Comparison of ENCODE assay signal across 8 cellular contexts in the genomic region with DNA sequence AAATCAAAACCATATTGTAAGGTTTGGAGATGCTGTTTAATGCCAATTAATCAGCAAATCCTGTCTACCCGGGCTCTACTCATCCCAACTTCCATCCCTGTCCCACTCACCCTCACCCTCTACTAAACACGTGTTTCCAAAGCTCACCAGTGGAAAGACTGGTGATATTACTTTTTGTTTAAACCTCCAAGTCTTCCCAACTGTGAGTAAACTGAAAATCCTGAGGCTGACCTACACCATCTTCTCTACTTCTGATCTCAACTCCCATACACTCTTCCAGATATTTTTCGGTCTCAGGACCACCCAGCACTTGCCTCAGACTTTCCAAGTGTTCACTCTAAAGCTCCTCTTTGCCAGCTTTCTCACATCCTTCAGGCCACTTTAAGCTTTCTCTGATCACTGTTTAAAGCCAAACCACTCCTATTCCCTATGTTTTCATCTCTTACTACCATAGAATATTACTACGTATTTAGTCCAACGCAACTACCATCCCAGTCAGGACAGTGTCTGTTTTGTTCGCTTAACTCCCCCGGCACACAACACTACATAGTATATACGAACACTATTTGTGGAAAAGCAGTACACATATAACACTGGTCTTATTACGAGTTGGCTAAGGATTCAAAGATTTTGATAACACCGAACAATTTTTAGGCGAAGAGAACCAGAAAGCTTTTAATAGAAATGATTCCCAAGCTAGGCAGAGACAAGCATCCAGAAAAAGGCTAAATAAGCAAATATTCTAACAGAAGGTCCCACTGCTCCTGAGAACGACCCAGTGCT. TPM values are rescaled to one million over a fixed set of nuclear protein-coding genes. Genes with fewer than 3 reads are reported as not detected.
A peak's percentile ranks its signal among the peaks of the same experiment; 100 is the strongest.
DNase-seq lines count a peak whose midpoint lies in the region; ATAC-seq and TF ChIP-seq lines count a peak whose summit lies in the region.

No MANE protein-coding gene starts in this region.

- H3K27ac ChIP-seq in WERI-Rb-1: peak overlapping the region; percentile 99
- peak overlapping the region; percentile 98 for H3K27ac ChIP-seq in foreskin keratinocyte
- peak overlapping the region; percentile 95 for H3K27ac ChIP-seq in skeletal muscle tissue (ENCODE audit: low read depth, low read length)

- no peak for ATAC-seq in foreskin keratinocyte

- H3K27me3 ChIP-seq in HAP-1 (ENCODE audit: low read depth) (no peaks in the 10 kb centered on the region), WERI-Rb-1 (ENCODE audit: insufficient read depth, low read depth, severe bottlenecking) (no peaks in the 10 kb centered on the region), foreskin keratinocyte (no peaks in the 10 kb centered on the region), skeletal muscle tissue (ENCODE audit: control insufficient read depth in 3 of 3, insufficient read depth in 3 of 3, low read length in 3 of 3) (no peaks in the 10 kb centered on the region)

- H3K36me3 ChIP-seq in HAP-1 (replicated peaks) (peaks cover 62% of the 10 kb centered on the region), WERI-Rb-1 (peaks cover 59% of the 10 kb centered on the region), skeletal muscle tissue (ENCODE audit: control insufficient read depth in 3 of 3, insufficient read depth in 3 of 3, low read length in 3 of 3) (peaks cover 35 to 42% (median 39%) of the 10 kb centered on the region in 3 donors)

- H3K9me3 ChIP-seq in HAP-1 (no peaks in the 10 kb centered on the region), WERI-Rb-1 (ENCODE audit: severe bottlenecking) (no peaks in the 10 kb centered on the region), skeletal muscle tissue (ENCODE audit: control insufficient read depth in 3 of 3, low read length in 3 of 3) (no peaks in the 10 kb centered on the region)

- TF ChIP-seq CTCF in WERI-Rb-1 (IDR thresholded peaks at IDR 0.05; ENCODE audit: low read depth, low read length): no peak
- TF ChIP-seq CTCF in foreskin keratinocyte (conservative IDR thresholded peaks at IDR 0.05): no peak

- H3K9ac ChIP-seq in skeletal muscle tissue (ENCODE audit: low read depth in 1 of 3, low read length in 3 of 3): peak overlapping the region; percentile 87 to 95 (median 90)

- DNase-seq in HAP-1 (ENCODE audit: low spot score in 2 of 2) (no peak), WERI-Rb-1 (no peak), foreskin keratinocyte (no peak), NCI-H1417 (lab: John Stamatoyannopoulos, UW) (no peak), LoVo (ENCODE audit: low spot score) (no peak), NCI-H526 (lab: John Stamatoyannopoulos, UW) (no peak), occipital lobe (lab: John Stamatoyannopoulos, UW) (no peak)

- in situ Hi-C loops in HAP-1 (cut with MboI; ENCODE audit: low sequenced_read_pairs): no loop called here

- H3K4me1 ChIP-seq in HAP-1 (peaks cover 14% of the 10 kb centered on the region), foreskin keratinocyte (peaks cover 10% of the 10 kb centered on the region), skeletal muscle tissue (ENCODE audit: control insufficient read depth in 3 of 3, insufficient read depth in 3 of 3, low read length in 3 of 3) (peaks cover 18 to 22% (median 22%) of the 10 kb centered on the region in 3 donors)

- H3K4me3 ChIP-seq in HAP-1 (peak overlapping the region; percentile 92), WERI-Rb-1 (ENCODE audit: low read depth, low read length) (peak overlapping the region; percentile 97), skeletal muscle tissue (ENCODE audit: low read length in 3 of 3) (peak overlapping the region; percentile 97 to 100 (median 98))

RNA-seq across cellular contexts. Expression of a gene that starts 0.7 kb away (rescaled TPM):
- total RNA-seq in foreskin keratinocyte (3,686 and 3,829 TPM in 2 replicates), skeletal muscle tissue (1,702 TPM), occipital lobe (2,913 TPM)
- polyA plus RNA-seq in foreskin keratinocyte: 2,590 and 2,857 TPM in 2 replicates

RNA-seq across cellular contexts. Expression of a gene that starts 1.2 kb away (rescaled TPM):
- 34.3 and 36.7 TPM in 2 replicates for total RNA-seq in foreskin keratinocyte
- 14.5 and 20.0 TPM in 2 replicates for polyA plus RNA-seq in foreskin keratinocyte
- total RNA-seq in skeletal muscle tissue: 14.1 TPM
- 43.0 TPM for total RNA-seq in occipital lobe

RNA-seq across cellular contexts. Expression of a gene that starts 6.4 kb away (rescaled TPM):
- total RNA-seq in foreskin keratinocyte (14.2 and 18.0 TPM in 2 replicates), skeletal muscle tissue (17.2 TPM), occipital lobe (10.1 TPM)
- 16.2 and 17.9 TPM in 2 replicates for polyA plus RNA-seq in foreskin keratinocyte
